Comparison of ENCODE assay signal across 8 cellular contexts in genomic region chr9:110767559-110768063, GRCh38.
A peak's percentile ranks its signal among the peaks of the same experiment; 100 is the strongest.
DNase-seq lines count a peak whose midpoint lies in the region; ATAC-seq and TF ChIP-seq lines count a peak whose summit lies in the region.
"Had no signal": no experiment of that assay in that cellular context is flagged by ENCODE, and none has a peak within 500 bp of the region (broad histone marks: within the 10 kb centered on the region; RNA-seq: fewer than 3 reads in every experiment).

No MANE protein-coding gene starts in this region.

- H3K36me3 ChIP-seq in upper lobe of right lung: no peaks in the 10 kb centered on the region

- H3K4me1 ChIP-seq in upper lobe of right lung: no peaks in the 10 kb centered on the region

- H3K27ac ChIP-seq in upper lobe of right lung: peak overlapping the region; percentile 4
- H3K27ac ChIP-seq: epithelial cell of prostate had no signal

- intact Hi-C loops in upper lobe of right lung (cut with DNase I): no loop called here

- ATAC-seq in upper lobe of right lung (no peak), GM19324 (IDR thresholded peaks at IDR 0.05; ENCODE audit: low FRiP score, unreplicated experiment) (no peak)

- no peaks in the 10 kb centered on the region for H3K27me3 ChIP-seq in upper lobe of right lung

- H3K9me3 ChIP-seq in upper lobe of right lung: no peaks in the 10 kb centered on the region

- H3K4me3 ChIP-seq in fibroblast of mammary gland (ENCODE audit: control insufficient read depth, low read depth, low read length) (no peak overlapping the region), upper lobe of right lung (no peak overlapping the region)

- DNase-seq in OCI-M1 (lab: John Stamatoyannopoulos, UW) (peak; percentile 58), fibroblast of mammary gland (ENCODE audit: low read depth) (peak; percentile 80), midbrain (lab: John Stamatoyannopoulos, UW) (peak; percentile 53), upper lobe of right lung (no peak), GM20000 (ENCODE audit: low spot score) (no peak), ureter (ENCODE audit: low spot score) (no peak)

- no peak for TF ChIP-seq CTCF in fibroblast of mammary gland (conservative IDR thresholded peaks at IDR 0.05; ENCODE audit: control insufficient read depth, insufficient read depth, low read depth, low read length)
- no peak for TF ChIP-seq CTCF in upper lobe of right lung (IDR thresholded peaks at IDR 0.05)
- no peak for TF ChIP-seq CTCF in GM20000 (IDR thresholded peaks at IDR 0.05; ENCODE audit: extremely low read depth, missing control alignments)

Comparison
In these comparisons a context has a peak if more than half of its experiments do, and no peak if none do; other contexts are left out.
1. DNase-seq: peak in OCI-M1 (single experiment), fibroblast of mammary gland (single experiment) and midbrain (single experiment); none in upper lobe of right lung (single experiment), GM20000 (single experiment) and ureter (single experiment).